ENCODE assay signal across 19 cellular contexts in the genomic region with DNA sequence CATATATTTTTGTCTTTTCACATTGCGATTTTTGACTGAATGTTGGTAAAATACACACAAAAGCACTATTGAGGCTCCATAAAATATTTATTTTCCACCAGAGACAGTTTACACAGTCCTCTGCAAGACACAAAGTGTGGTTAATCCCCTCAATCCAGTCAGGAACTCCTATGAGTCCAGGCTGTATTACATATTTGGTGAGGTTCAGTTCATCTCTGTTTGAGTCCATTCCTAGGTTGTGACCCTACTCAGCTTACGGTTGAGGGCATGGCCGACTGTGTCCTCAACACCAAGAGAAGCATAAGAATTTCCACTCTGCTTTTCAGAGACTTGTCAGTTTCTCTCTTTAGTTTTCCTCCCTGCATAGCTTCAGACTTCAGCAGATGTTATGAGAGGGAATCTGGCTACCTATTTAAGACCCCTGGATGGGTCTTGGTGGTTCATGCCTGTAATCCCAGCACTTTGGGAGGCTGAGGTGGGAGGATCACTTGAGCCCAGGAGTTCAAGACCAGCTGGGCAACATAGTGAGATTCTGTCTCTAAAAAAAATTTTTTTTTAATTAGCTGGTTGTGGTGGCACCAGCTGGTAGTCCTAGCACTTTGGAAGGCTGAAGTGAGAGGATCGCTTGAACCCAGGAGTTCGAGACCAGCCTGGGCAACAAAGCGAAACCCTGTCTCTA. TPM values are rescaled to one million over a fixed set of nuclear protein-coding genes. Genes with fewer than 3 reads are reported as not detected.
A peak's percentile ranks its signal among the peaks of the same experiment; 100 is the strongest.
DNase-seq lines count a peak whose midpoint lies in the region; ATAC-seq, FAIRE-seq and TF ChIP-seq lines count a peak whose summit lies in the region.
"Had no signal": no experiment of that assay in that cellular context is flagged by ENCODE, and none has a peak within 500 bp of the region (broad histone marks: within the 10 kb centered on the region; RNA-seq: fewer than 3 reads in every experiment).

No MANE protein-coding gene starts in this region.

- POLR2A ChIA-PET in HepG2 (lab: Yijun Ruan, JAX) = interaction anchor here (0.7 to 3.6 kb wide), 8 partner anchors 14 to 58 kb away, joined by 3 to 29 read pairs (median 6); a partner anchor contains a TSS

- H3K4me3 ChIP-seq in HepG2 (replicated peaks in 1 of 3; ENCODE audit: insufficient read depth in 1 of 3, low read depth in 2 of 3, low read length in 3 of 3) = no peak overlapping the region
- no peak overlapping the region for H3K4me3 ChIP-seq in right lobe of liver
- no peak overlapping the region for H3K4me3 ChIP-seq in H7 (ENCODE audit: insufficient read depth, low read depth, low read length)
- no peak overlapping the region for H3K4me3 ChIP-seq in GM23248
- H3K4me3 ChIP-seq: BLaER1 had no signal

- no peak for TF ChIP-seq EP300 in HepG2 (IDR thresholded peaks at IDR 0.05; ENCODE audit: low read depth in 2 of 2, low read length in 2 of 2)
- no peak for TF ChIP-seq EP300 in HepG2 (CRISPR knock-in tag; IDR thresholded peaks at IDR 0.05; ENCODE audit: borderline replicate concordance)

- H3K4me1 ChIP-seq in HepG2 (ENCODE audit: insufficient read depth, low read length) (peaks cover 62% of the 10 kb centered on the region), right lobe of liver (peaks cover 0 to 2% (median 1%) of the 10 kb centered on the region in 4 donors), GM23248 (ENCODE audit: insufficient read depth) (peaks cover 11% of the 10 kb centered on the region)
- H3K4me1 ChIP-seq: Caco-2 had no signal

- no peaks in the 10 kb centered on the region for H3K79me2 ChIP-seq in HepG2 (ENCODE audit: insufficient read depth, low read length)
- no peaks in the 10 kb centered on the region for H3K79me2 ChIP-seq in GM23248 (ENCODE audit: insufficient read depth)

- H3K9me3 Mint-ChIP-seq in stimulated activated naive B cell treated with anti-CD40 and anti-IgM and Interleukin-4, amounts not matched to agents 10 μg/mL and 1 μg/mL and 100 μg/mL, for 72 hours = no peaks in the 10 kb centered on the region
- H3K9me3 Mint-ChIP-seq: CD4-positive, CD25-positive, alpha-beta regulatory T cell; CD8-positive, alpha-beta T cell had no signal

- intact Hi-C loops in HepG2 (cut with micrococcal nuclease; ENCODE audit: unreplicated experiment) (no loop called here), right lobe of liver (cut with DNase I) (no loop called here)

- TF ChIP-seq CTCF in HepG2 (CRISPR knock-in tag; IDR thresholded peaks at IDR 0.05) (no peak), right lobe of liver (IDR thresholded peaks at IDR 0.05) (no peak), GM20000 (IDR thresholded peaks at IDR 0.05; ENCODE audit: extremely low read depth, missing control alignments) (no peak)

- H4K20me1 ChIP-seq in HepG2 (ENCODE audit: insufficient read depth, low read length) (no peaks in the 10 kb centered on the region), GM23248 (ENCODE audit: insufficient read depth) (no peaks in the 10 kb centered on the region)
- H4K20me1 ChIP-seq: BLaER1 had no signal

- peak overlapping the region; percentile 69 for H3K27ac Mint-ChIP-seq in stimulated activated naive B cell treated with anti-CD40 and anti-IgM and Interleukin-4, amounts not matched to agents 10 μg/mL and 1 μg/mL and 100 μg/mL, for 72 hours
- H3K27ac Mint-ChIP-seq: B cell; CD4-positive, CD25-positive, alpha-beta regulatory T cell; CD8-positive, alpha-beta T cell had no signal

- H3K36me3 ChIP-seq in HepG2 (replicated peaks in 1 of 2; ENCODE audit: control insufficient read depth in 1 of 2, insufficient read depth in 2 of 2, low read length in 2 of 2) = no peaks in the 10 kb centered on the region
- no peaks in the 10 kb centered on the region for H3K36me3 ChIP-seq in right lobe of liver
- no peaks in the 10 kb centered on the region for H3K36me3 ChIP-seq in H7 (replicated peaks; ENCODE audit: control insufficient read depth, insufficient read depth, low read length)
- no peaks in the 10 kb centered on the region for H3K36me3 ChIP-seq in GM23248 (ENCODE audit: low read depth)
- H3K36me3 ChIP-seq: BLaER1 had no signal

- H3K4me2 ChIP-seq in HepG2 (ENCODE audit: low read depth, low read length) (peak overlapping the region; percentile 29), GM23248 (ENCODE audit: unreplicated experiment) (no peak overlapping the region)
- H3K4me2 ChIP-seq: BLaER1 had no signal

- WGBS in HepG2 (ENCODE audit: low lambda C conversion rate) = 39% methylated on average over 6 of the region's 6 CpGs
- WGBS in right lobe of liver (ENCODE audit: insufficient coverage, low coverage, low lambda C conversion rate, missing lambda C conversion rate) = 67% methylated on average over 6 of the region's 6 CpGs
- 78 to 80% methylated on average over 6 of the region's 6 CpGs for WGBS in GM23248 (ENCODE audit: low coverage in 1 of 2, low lambda C conversion rate in 2 of 2, missing lambda C conversion rate in 2 of 2), 2 experiments

- ATAC-seq in HepG2 (peak; percentile 63), right lobe of liver (no peak)
- no peak for ATAC-seq in stimulated activated naive B cell treated with anti-CD40 and anti-IgM and Interleukin-4, amounts not matched to agents 10 μg/mL and 1 μg/mL and 100 μg/mL, for 72 hours (replicated peaks)
- ATAC-seq: CD8-positive, alpha-beta T cell had no signal

- FAIRE-seq in HepG2 (lab: Jason Lieb, UNC) = peak; percentile 39
- FAIRE-seq: G401.6, GM12892, H54 had no signal

- H3K27ac ChIP-seq in HepG2 (ENCODE audit: extremely low read length, insufficient read depth, low read length) = no peak overlapping the region
- H3K27ac ChIP-seq in right lobe of liver = no peak overlapping the region
- H3K27ac ChIP-seq in GM23248 = no peak overlapping the region
- H3K27ac ChIP-seq: BLaER1, C4-2B had no signal

- no peak for TF ChIP-seq RAD21 in HepG2 (CRISPR knock-in tag; IDR thresholded peaks at IDR 0.05)

- TF ChIP-seq POLR2A in HepG2 (IDR thresholded peaks at IDR 0.05; ENCODE audit: insufficient read depth in 1 of 2, low read depth in 2 of 2, low read length in 2 of 2) = no peak
- no peak for TF ChIP-seq POLR2A in right lobe of liver (IDR thresholded peaks at IDR 0.05)

- H3K9me2 ChIP-seq in GM23248 (ENCODE audit: insufficient read depth) = no peaks in the 10 kb centered on the region

- peaks cover 5 to 8% of the 10 kb centered on the region in 2 donors for H3K27me3 Mint-ChIP-seq in stimulated activated naive B cell treated with anti-CD40 and anti-IgM and Interleukin-4, amounts not matched to agents 10 μg/mL and 1 μg/mL and 100 μg/mL, for 72 hours

- in situ Hi-C loops in HepG2 (cut with HindIII; ENCODE audit: extremely low pct_ligation_motif_present, low pct_unique_long_range_greater_than_20kb) (no loop called here), GM23248 (cut with MboI) (no loop called here)

- H3K36me3 Mint-ChIP-seq in stimulated activated naive B cell treated with anti-CD40 and anti-IgM and Interleukin-4, amounts not matched to agents 10 μg/mL and 1 μg/mL and 100 μg/mL, for 72 hours = no peaks in the 10 kb centered on the region
- H3K36me3 Mint-ChIP-seq: CD4-positive, CD25-positive, alpha-beta regulatory T cell; CD8-positive, alpha-beta T cell had no signal

- H3K9ac ChIP-seq in HepG2 (ENCODE audit: insufficient read depth, low read depth, low read length) = no peak overlapping the region
- H3K9ac ChIP-seq in GM23248 = no peak overlapping the region
- H3K9ac ChIP-seq: BLaER1 had no signal

- H3K4me1 Mint-ChIP-seq in stimulated activated naive B cell treated with anti-CD40 and anti-IgM and Interleukin-4, amounts not matched to agents 10 μg/mL and 1 μg/mL and 100 μg/mL, for 72 hours = peaks cover 0 to 4% of the 10 kb centered on the region in 2 donors
- H3K4me1 Mint-ChIP-seq: B cell; CD4-positive, CD25-positive, alpha-beta regulatory T cell had no signal

- H3K9me3 ChIP-seq in HepG2 (ENCODE audit: low read length) = no peaks in the 10 kb centered on the region
- H3K9me3 ChIP-seq in right lobe of liver = no peaks in the 10 kb centered on the region
- no peaks in the 10 kb centered on the region for H3K9me3 ChIP-seq in GM23248 (ENCODE audit: low read depth)
- H3K9me3 ChIP-seq: BLaER1, Caco-2 had no signal

- BruUV-seq in HepG2 (replicated peaks; lab: Mats Ljungman, UMichigan) = no TSS peak

- DNase-seq in HepG2 (ENCODE audit: low spot score) = no peak
- DNase-seq in right lobe of liver = no peak
- peak; percentile 6 for DNase-seq in H7
- DNase-seq in stimulated activated naive B cell treated with anti-CD40 and anti-IgM and Interleukin-4, amounts not matched to agents 10 μg/mL and 1 μg/mL and 100 μg/mL, for 72 hours = no peak
- no peak for DNase-seq in GM20000 (ENCODE audit: low spot score)
- no peak for DNase-seq in GM23248
- DNase-seq: Caco-2; CD4-positive, CD25-positive, alpha-beta regulatory T cell; CD8-positive, alpha-beta T cell; DMS153; DND-41; GOT3; HCEC 1CT had no signal

- CTCF ChIA-PET in HepG2 (lab: Yijun Ruan, JAX; ENCODE audit: low intra/inter-chr PET ratio, low total read pairs) = no interaction called here

- H2AFZ ChIP-seq in HepG2 (ENCODE audit: low read length) (no peak overlapping the region), GM23248 (no peak overlapping the region)

- H3K27me3 ChIP-seq in HepG2 (ENCODE audit: control insufficient read depth in 1 of 2, insufficient read depth in 2 of 2, low read length in 2 of 2) (peaks cover 0 to 4% of the 10 kb centered on the region in 2 experiments; a peak in 1 of 5 replicates), right lobe of liver (no peaks in the 10 kb centered on the region), H7 (ENCODE audit: control insufficient read depth, insufficient read depth, low read length) (no peaks in the 10 kb centered on the region), GM23248 (replicated peaks; ENCODE audit: insufficient read depth) (no peaks in the 10 kb centered on the region)
- H3K27me3 ChIP-seq: BLaER1 had no signal

- H3K4me3 Mint-ChIP-seq in stimulated activated naive B cell treated with anti-CD40 and anti-IgM and Interleukin-4, amounts not matched to agents 10 μg/mL and 1 μg/mL and 100 μg/mL, for 72 hours = no peak overlapping the region
- H3K4me3 Mint-ChIP-seq: B cell; CD4-positive, CD25-positive, alpha-beta regulatory T cell; CD8-positive, alpha-beta T cell had no signal

- peaks cover 16% of the 10 kb centered on the region for H3F3A ChIP-seq in GM23248 (ENCODE audit: insufficient read depth)

RNA-seq across cellular contexts. Expression of a gene that starts 25.1 kb away (rescaled TPM):
- total RNA-seq in HepG2 (2016; rRNA removed; fragmentation: Illumina TruSeq; extraction: Trizol) = 9.0 and 9.5 TPM in 2 replicates
- total RNA-seq in HepG2 (2016; cell fraction: cytosol; rRNA removed; fragmentation: Illumina TruSeq; extraction: Trizol; ENCODE audit: low read depth) = 4.8 and 5.0 TPM in 2 replicates
- 8.2 and 10.0 TPM in 2 replicates for total RNA-seq in HepG2 (2016; cell fraction: insoluble cytoplasmic fraction; rRNA removed; fragmentation: Illumina TruSeq; extraction: Trizol)
- total RNA-seq in HepG2 (2016; cell fraction: membrane; rRNA removed; fragmentation: Illumina TruSeq; extraction: Trizol) = 6.9 and 7.7 TPM in 2 replicates
- 5.3 and 7.3 TPM in 2 replicates for total RNA-seq in HepG2 (2016; cell fraction: nucleus; rRNA removed; fragmentation: Illumina TruSeq; extraction: Trizol)
- 25.9 and 40.6 TPM in 2 replicates for polyA plus RNA-seq in HepG2 (2011; rRNA removed)
- 42.8 and 43.2 TPM in 2 replicates for polyA plus RNA-seq in HepG2 (2011; cell fraction: cytosol; rRNA removed)
- polyA plus RNA-seq in HepG2 (2011; cell fraction: nucleus; rRNA removed) = 20.5 and 34.1 TPM in 2 replicates
- polyA plus RNA-seq in HepG2 (2012) = 31.5 and 47.6 TPM in 2 replicates
- 2.0 and 2.2 TPM in 2 replicates for polyA plus RNA-seq in HepG2 (2016; cell fraction: cytosol; fragmentation: Illumina TruSeq; extraction: Trizol; ENCODE audit: low read depth)
- polyA plus RNA-seq in HepG2 (2016; cell fraction: insoluble cytoplasmic fraction; fragmentation: Illumina TruSeq; extraction: Trizol; ENCODE audit: low read depth) = 11.6 and 13.8 TPM in 2 replicates
- 3.2 TPM in 2 replicates for polyA plus RNA-seq in HepG2 (2016; cell fraction: membrane; fragmentation: Illumina TruSeq; extraction: Trizol; ENCODE audit: low read depth)
- polyA plus RNA-seq in HepG2 (2016; cell fraction: nucleus; fragmentation: Illumina TruSeq; extraction: Trizol; ENCODE audit: insufficient read depth, low read depth) = 12.2 and 15.4 TPM in 2 replicates
- 18.8 and 37.1 TPM in 2 replicates for polyA minus RNA-seq in HepG2 (2011; rRNA and poly(A)+ RNA removed; ENCODE audit: low replicate concordance)
- polyA minus RNA-seq in HepG2 (2011; cell fraction: cytosol; rRNA and poly(A)+ RNA removed) = 15.0 and 19.8 TPM in 2 replicates
- polyA minus RNA-seq in HepG2 (2011; cell fraction: nucleus; rRNA and poly(A)+ RNA removed) = 8.9 and 13.3 TPM in 2 replicates
- total RNA-seq in right lobe of liver = 10 to 100 TPM; 10.9 to 31.8 (median 13.2) TPM
- 20.3 and 43.0 TPM in 2 replicates for total RNA-seq in H7 (2014; rRNA removed; shearing (Covaris generic))
- total RNA-seq in GM23248 (2014; rRNA removed; shearing (Covaris generic)) = 23.0 and 27.8 TPM in 2 replicates
- 49.4 and 50.4 TPM in 2 replicates for polyA plus RNA-seq in GM23248 (2016; fragmentation: Nextera tagmentation; extraction: Ambion mirVana)

RNA-seq across cellular contexts. Expression of a gene that starts 59.9 kb away (rescaled TPM):
- total RNA-seq in HepG2 (2016; rRNA removed; fragmentation: Illumina TruSeq; extraction: Trizol) = 48.9 and 66.9 TPM in 2 replicates
- 7.3 and 7.5 TPM in 2 replicates for total RNA-seq in HepG2 (2016; cell fraction: cytosol; rRNA removed; fragmentation: Illumina TruSeq; extraction: Trizol; ENCODE audit: low read depth)
- total RNA-seq in HepG2 (2016; cell fraction: insoluble cytoplasmic fraction; rRNA removed; fragmentation: Illumina TruSeq; extraction: Trizol) = 48.9 and 59.5 TPM in 2 replicates
- 13.7 and 14.3 TPM in 2 replicates for total RNA-seq in HepG2 (2016; cell fraction: membrane; rRNA removed; fragmentation: Illumina TruSeq; extraction: Trizol)
- total RNA-seq in HepG2 (2016; cell fraction: nucleus; rRNA removed; fragmentation: Illumina TruSeq; extraction: Trizol) = 36.4 and 38.7 TPM in 2 replicates
- 23.6 and 24.8 TPM in 2 replicates for polyA plus RNA-seq in HepG2 (2011; rRNA removed)
- polyA plus RNA-seq in HepG2 (2011; cell fraction: cytosol; rRNA removed) = 19.6 and 23.9 TPM in 2 replicates
- polyA plus RNA-seq in HepG2 (2011; cell fraction: nucleus; rRNA removed) = 28.8 and 31.8 TPM in 2 replicates
- 24.9 and 33.1 TPM in 2 replicates for polyA plus RNA-seq in HepG2 (2012)
- polyA plus RNA-seq in HepG2 (2016; cell fraction: cytosol; fragmentation: Illumina TruSeq; extraction: Trizol; ENCODE audit: low read depth) = 1.9 and 2.2 TPM in 2 replicates
- 37.7 and 41.9 TPM in 2 replicates for polyA plus RNA-seq in HepG2 (2016; cell fraction: insoluble cytoplasmic fraction; fragmentation: Illumina TruSeq; extraction: Trizol; ENCODE audit: low read depth)
- 4.4 and 5.7 TPM in 2 replicates for polyA plus RNA-seq in HepG2 (2016; cell fraction: membrane; fragmentation: Illumina TruSeq; extraction: Trizol; ENCODE audit: low read depth)
- polyA plus RNA-seq in HepG2 (2016; cell fraction: nucleus; fragmentation: Illumina TruSeq; extraction: Trizol; ENCODE audit: insufficient read depth, low read depth) = 36.7 and 42.2 TPM in 2 replicates
- 67.3 and 93.6 TPM in 2 replicates for polyA minus RNA-seq in HepG2 (2011; rRNA and poly(A)+ RNA removed; ENCODE audit: low replicate concordance)
- polyA minus RNA-seq in HepG2 (2011; cell fraction: cytosol; rRNA and poly(A)+ RNA removed) = 36.8 and 37.9 TPM in 2 replicates
- polyA minus RNA-seq in HepG2 (2011; cell fraction: nucleus; rRNA and poly(A)+ RNA removed) = 37.6 and 44.9 TPM in 2 replicates
- total RNA-seq in right lobe of liver = 10 to 100 TPM; 14.1 to 18.6 (median 17.5) TPM
- total RNA-seq in H7 (2014; rRNA removed; shearing (Covaris generic)) = 42.6 and 44.9 TPM in 2 replicates
- total RNA-seq in GM23248 (2014; rRNA removed; shearing (Covaris generic)) = 27.3 and 33.1 TPM in 2 replicates
- polyA plus RNA-seq in GM23248 (2016; fragmentation: Nextera tagmentation; extraction: Ambion mirVana) = 34.4 and 39.0 TPM in 2 replicates
